In the genomic region with DNA sequence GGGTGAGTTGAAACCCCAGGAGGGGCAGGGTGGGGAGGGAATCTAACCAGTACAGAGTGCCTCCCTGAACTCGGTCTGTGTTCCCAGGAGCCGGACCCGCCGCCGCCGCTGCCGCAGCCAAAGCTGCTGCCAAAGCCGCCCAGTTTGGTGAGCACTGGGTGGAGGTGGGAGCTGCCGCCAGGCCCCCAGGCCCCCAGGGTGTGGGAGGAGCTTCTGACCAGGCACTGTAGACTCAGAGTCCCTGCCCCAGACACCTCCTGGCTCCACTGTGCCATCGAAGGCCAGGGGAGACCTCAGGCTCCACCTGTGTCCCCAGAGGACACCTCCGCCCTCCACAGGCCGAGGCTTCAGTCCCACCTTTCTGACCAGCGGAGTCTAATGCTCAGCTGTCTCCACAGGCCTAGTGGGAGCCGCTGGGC, we compare ENCODE assay signal across 25 cellular contexts. TPM values are rescaled to one million over a fixed set of nuclear protein-coding genes. Genes with fewer than 3 reads are reported as not detected.
DNase-seq lines count a peak whose midpoint lies in the region; ATAC-seq and TF ChIP-seq lines count a peak whose summit lies in the region.
"Had no signal": no experiment of that assay in that cellular context is flagged by ENCODE, and none has a peak within 500 bp of the region (broad histone marks: within the 10 kb centered on the region; RNA-seq: fewer than 3 reads in every experiment).

No MANE protein-coding gene starts in this region.

- H3K79me2 ChIP-seq in mammary epithelial cell (ENCODE audit: insufficient read depth, low read length): no peaks in the 10 kb centered on the region

- H3K9me3 ChIP-seq in breast epithelium (no peaks in the 10 kb centered on the region), mammary epithelial cell (replicated peaks; ENCODE audit: insufficient read depth, low read length) (no peaks in the 10 kb centered on the region), body of pancreas (no peaks in the 10 kb centered on the region), stomach (no peaks in the 10 kb centered on the region)
- H3K9me3 ChIP-seq: heart left ventricle, MG63, transverse colon had no signal

- intact Hi-C loops in breast epithelium (cut with DNase I; ENCODE audit: low total_unique reads) (loop anchor here (10.0 kb wide), 1 partner anchor 112 kb away; the partner anchor contains the start of gene EIF4H), mammary epithelial cell (cut with micrococcal nuclease) (no loop called here), body of pancreas (cut with DNase I) (no loop called here), stomach (cut with DNase I; ENCODE audit: low total_unique reads) (no loop called here)

- peaks cover 4 to 14% (median 6%) of the 10 kb centered on the region in 3 donors for H3K27me3 Mint-ChIP-seq in immature natural killer cell (ENCODE audit: low read depth in 3 of 3)
- peaks cover 15% of the 10 kb centered on the region for H3K27me3 Mint-ChIP-seq in activated naive CD4-positive, alpha-beta T cell treated with anti-CD3 and anti-CD28 coated beads, Interleukin-2, amount 10 ng/mL, durations not matched to agents 7 days and 5 days
- H3K27me3 Mint-ChIP-seq: activated CD8-positive, alpha-beta T cell treated with anti-CD3 and anti-CD28 coated beads for 36 hours; stimulated activated naive CD8-positive, alpha-beta T cell treated with anti-CD3 and anti-CD28 coated beads, Interleukin-15, amount 100 ng/mL, for 72 hours had no signal

- CTCF ChIA-PET in mammary epithelial cell (lab: Charles Lee; ENCODE audit: low non-redundant PET): no interaction called here
- CTCF ChIA-PET in activated naive CD4-positive, alpha-beta T cell treated with anti-CD3 and anti-CD28 coated beads, Interleukin-2, amount 10 ng/mL, durations not matched to agents 7 days and 5 days (lab: Charles Lee): interaction anchor here (9.2 kb wide), 1 partner anchor 140 kb away, joined by 65 read pairs; no protein-coding TSS in a partner anchor

- no TSS peak for BruUV-seq in mammary epithelial cell (replicated peaks; lab: Mats Ljungman, UMichigan)

- DNase-seq in breast epithelium (ENCODE audit: low spot score in 2 of 2) (no peak), mammary epithelial cell (no peak), body of pancreas (no peak), immature natural killer cell (no peak), stomach (no peak), GM03348 (ENCODE audit: low spot score) (no peak), midbrain (lab: John Stamatoyannopoulos, UW) (no peak)
- no peak for DNase-seq in activated naive CD4-positive, alpha-beta T cell treated with anti-CD3 and anti-CD28 coated beads, Interleukin-2, amount 10 ng/mL, durations not matched to agents 7 days and 5 days
- DNase-seq: activated CD8-positive, alpha-beta T cell treated with anti-CD3 and anti-CD28 coated beads for 36 hours; activated effector memory CD4-positive, alpha-beta T cell treated with anti-CD3 and anti-CD28 coated beads, Interleukin-2, amount 50 U/mL, for 16 hours; CD4-positive, CD25-positive, alpha-beta regulatory T cell; effector CD4-positive, alpha-beta T cell; GOT3; KG1; left colon; MG63; naive thymus-derived CD4-positive, alpha-beta T cell; NCI-H2081; NCI-H2227 treated with DMSO at 0.1 percent for 48 hours; small intestine; stimulated activated naive CD8-positive, alpha-beta T cell treated with anti-CD3 and anti-CD28 coated beads, Interleukin-15, amount 100 ng/mL, for 72 hours; T-helper 2 cell; transverse colon had no signal

- H3K4me1 ChIP-seq in breast epithelium (peaks cover 0 to 7% of the 10 kb centered on the region in 2 donors), mammary epithelial cell (ENCODE audit: insufficient read depth, low read length) (peaks cover 17% of the 10 kb centered on the region), body of pancreas (peaks cover 47% of the 10 kb centered on the region), stomach (peaks cover 34 to 52% (median 42%) of the 10 kb centered on the region in 4 donors)

- no peaks in the 10 kb centered on the region for H3K36me3 ChIP-seq in breast epithelium
- no peaks in the 10 kb centered on the region for H3K36me3 ChIP-seq in mammary epithelial cell (ENCODE audit: insufficient read depth, low read length)
- H3K36me3 ChIP-seq in body of pancreas (replicated peaks in 1 of 2; ENCODE audit: insufficient read depth in 1 of 2, low read depth in 2 of 2): no peaks in the 10 kb centered on the region
- peaks cover 14 to 72% (median 40%) of the 10 kb centered on the region in 4 donors for H3K36me3 ChIP-seq in stomach
- H3K36me3 ChIP-seq: MG63, transverse colon had no signal

- no peak overlapping the region for H3K9ac ChIP-seq in mammary epithelial cell (ENCODE audit: insufficient read depth, low read length)

- in situ Hi-C loops in mammary epithelial cell (cut with MboI; ENCODE audit: low sequenced_read_pairs in 2 of 2): loop anchor here in 1 of 2 donors (10.0 to 25.0 kb wide), 2 partner anchors 142 to 324 kb away; no protein-coding TSS in a partner anchor

- peaks cover 8 to 16% of the 10 kb centered on the region in 2 donors for H3K4me1 Mint-ChIP-seq in immature natural killer cell
- peaks cover 6% of the 10 kb centered on the region for H3K4me1 Mint-ChIP-seq in activated naive CD4-positive, alpha-beta T cell treated with anti-CD3 and anti-CD28 coated beads, Interleukin-2, amount 10 ng/mL, durations not matched to agents 7 days and 5 days

- H3K4me3 Mint-ChIP-seq in immature natural killer cell: no peak overlapping the region
- no peak overlapping the region for H3K4me3 Mint-ChIP-seq in activated naive CD4-positive, alpha-beta T cell treated with anti-CD3 and anti-CD28 coated beads, Interleukin-2, amount 10 ng/mL, durations not matched to agents 7 days and 5 days
- H3K4me3 Mint-ChIP-seq: activated CD8-positive, alpha-beta T cell treated with anti-CD3 and anti-CD28 coated beads for 36 hours; naive thymus-derived CD4-positive, alpha-beta T cell; stimulated activated naive CD8-positive, alpha-beta T cell treated with anti-CD3 and anti-CD28 coated beads, Interleukin-15, amount 100 ng/mL, for 72 hours had no signal

- TF ChIP-seq POLR2A in breast epithelium (IDR thresholded peaks at IDR 0.05): no peak
- TF ChIP-seq POLR2A in body of pancreas (IDR thresholded peaks at IDR 0.05): no peak
- TF ChIP-seq POLR2A in stomach (IDR thresholded peaks at IDR 0.05): no peak

- H2AFZ ChIP-seq in mammary epithelial cell (ENCODE audit: low read depth, low read length): no peak overlapping the region

- H3K36me3 Mint-ChIP-seq in immature natural killer cell: no peaks in the 10 kb centered on the region
- H3K36me3 Mint-ChIP-seq in activated naive CD4-positive, alpha-beta T cell treated with anti-CD3 and anti-CD28 coated beads, Interleukin-2, amount 10 ng/mL, durations not matched to agents 7 days and 5 days: no peaks in the 10 kb centered on the region
- H3K36me3 Mint-ChIP-seq: CD4-positive, CD25-positive, alpha-beta regulatory T cell; naive thymus-derived CD4-positive, alpha-beta T cell had no signal

- WGBS in mammary epithelial cell (ENCODE audit: low coverage, missing lambda C conversion rate): 89% methylated on average over 3 of the region's 14 CpGs
- 91 to 92% methylated on average over 2 to 13 of the region's 14 CpGs for WGBS in body of pancreas, 2 donors
- 88 to 93% (median 91%) methylated on average over 14 of the region's 14 CpGs for WGBS in stomach, 5 donors

- ATAC-seq in body of pancreas: no peak
- ATAC-seq: activated CD8-positive, alpha-beta T cell treated with anti-CD3 and anti-CD28 coated beads for 36 hours; heart left ventricle; left colon; naive thymus-derived CD4-positive, alpha-beta T cell; stimulated activated naive CD8-positive, alpha-beta T cell treated with anti-CD3 and anti-CD28 coated beads, Interleukin-15, amount 100 ng/mL, for 72 hours had no signal

- no peaks in the 10 kb centered on the region for H4K20me1 ChIP-seq in mammary epithelial cell (ENCODE audit: insufficient read depth, low read length)

- no peak overlapping the region for H3K4me2 ChIP-seq in mammary epithelial cell (ENCODE audit: insufficient read depth, low read depth, low read length)

- TF ChIP-seq EP300 in stomach (IDR thresholded peaks at IDR 0.05): no peak

- H3K27ac Mint-ChIP-seq in immature natural killer cell: peak overlapping the region in 4 of 6 donors; percentile 84 to 100 (median 100)
- H3K27ac Mint-ChIP-seq in activated naive CD4-positive, alpha-beta T cell treated with anti-CD3 and anti-CD28 coated beads, Interleukin-2, amount 10 ng/mL, durations not matched to agents 7 days and 5 days: no peak overlapping the region
- H3K27ac Mint-ChIP-seq: activated CD8-positive, alpha-beta T cell treated with anti-CD3 and anti-CD28 coated beads for 36 hours; naive thymus-derived CD4-positive, alpha-beta T cell; stimulated activated naive CD8-positive, alpha-beta T cell treated with anti-CD3 and anti-CD28 coated beads, Interleukin-15, amount 100 ng/mL, for 72 hours had no signal

- H3K4me3 ChIP-seq in breast epithelium (no peak overlapping the region), mammary epithelial cell (replicated peaks in 1 of 3; ENCODE audit: insufficient read depth in 1 of 3, low read depth in 2 of 3, low read length in 3 of 3) (no peak overlapping the region), body of pancreas (no peak overlapping the region), stomach (no peak overlapping the region)
- H3K4me3 ChIP-seq: heart left ventricle, MG63, transverse colon had no signal

- H3K9me3 Mint-ChIP-seq in immature natural killer cell: no peaks in the 10 kb centered on the region
- H3K9me3 Mint-ChIP-seq in activated naive CD4-positive, alpha-beta T cell treated with anti-CD3 and anti-CD28 coated beads, Interleukin-2, amount 10 ng/mL, durations not matched to agents 7 days and 5 days: no peaks in the 10 kb centered on the region
- H3K9me3 Mint-ChIP-seq: activated CD8-positive, alpha-beta T cell treated with anti-CD3 and anti-CD28 coated beads for 36 hours; CD4-positive, CD25-positive, alpha-beta regulatory T cell; stimulated activated naive CD8-positive, alpha-beta T cell treated with anti-CD3 and anti-CD28 coated beads, Interleukin-15, amount 100 ng/mL, for 72 hours had no signal

- H3K27me3 ChIP-seq in breast epithelium (no peaks in the 10 kb centered on the region), mammary epithelial cell (ENCODE audit: insufficient read depth, low read length) (no peaks in the 10 kb centered on the region), body of pancreas (no peaks in the 10 kb centered on the region), stomach (no peaks in the 10 kb centered on the region)
- H3K27me3 ChIP-seq: heart left ventricle, MG63, transverse colon had no signal

- H3K27ac ChIP-seq in breast epithelium (peak overlapping the region; percentile 93 to 95), mammary epithelial cell (ENCODE audit: insufficient read depth, low read depth, low read length) (no peak overlapping the region), body of pancreas (peak overlapping the region in 3 of 4 donors; percentile 89 to 97 (median 91)), stomach (peak overlapping the region in 3 of 5 donors; percentile 92 to 95 (median 93))

- TF ChIP-seq CTCF in breast epithelium (IDR thresholded peaks at IDR 0.05) (no peak), mammary epithelial cell (conservative IDR thresholded peaks at IDR 0.05 in 1 of 2, IDR thresholded peaks at IDR 0.05 in 1 of 2; ENCODE audit: extremely low read depth in 1 of 2, insufficient read depth in 1 of 2, low read depth in 1 of 2, low read length in 2 of 2) (no peak), body of pancreas (IDR thresholded peaks at IDR 0.05) (no peak), stomach (IDR thresholded peaks at IDR 0.05) (no peak)

- dilution Hi-C loops in mammary epithelial cell (cut with HindIII; ENCODE audit: low sequenced_read_pairs): loop anchor here (5.0 kb wide), 2 partner anchors 219 to 339 kb away; no protein-coding TSS in a partner anchor

RNA-seq across cellular contexts. Expression of gene LIMK1, which starts 20.4 kb away (rescaled TPM):
- total RNA-seq in breast epithelium: 10 to 100 TPM; 18.0 to 18.6 (median 18.1) TPM
- total RNA-seq in mammary epithelial cell: 10 to 100 TPM; 23.8 to 31.0 TPM
- polyA plus RNA-seq in mammary epithelial cell: 28.3 TPM
- polyA minus RNA-seq in mammary epithelial cell: 103 TPM
- total RNA-seq in body of pancreas: 10 to 100 TPM; 10.1 to 27.4 TPM
- polyA plus RNA-seq in immature natural killer cell: 10 to 100 TPM in 2 of 3 donors, 1 to 10 TPM in 1; 8.2 to 38.1 (median 18.8) TPM
- 10 to 100 TPM in 3 of 5 donors, 1 to 10 TPM in 2; 2.9 to 21.0 (median 10.1) TPM for total RNA-seq in stomach
- polyA plus RNA-seq in stomach: 10 to 100 TPM in 1 of 3 donors, 1 to 10 TPM in 2; 6.0 to 26.6 (median 7.2) TPM

RNA-seq across cellular contexts. Expression of gene ELN, which starts 35.3 kb away (rescaled TPM):
- total RNA-seq in breast epithelium (100 to 1,000 TPM in 1 of 3 donors, 10 to 100 TPM in 2; 25.9 to 134 (median 31.8) TPM), mammary epithelial cell (under 1 TPM in 1 of 2 donors, not detected in 1; 0.50 TPM), body of pancreas (100 to 1,000 TPM in 1 of 2 donors, 10 to 100 TPM in 1; 92.6 to 131 TPM), stomach (100 to 1,000 TPM in 3 of 5 donors, 10 to 100 TPM in 2; 30.3 to 274 (median 122) TPM)
- polyA plus RNA-seq in mammary epithelial cell (not detected), immature natural killer cell (not detected), stomach (10 to 100 TPM; 19.4 to 57.6 (median 28.8) TPM)
- not detected for polyA minus RNA-seq in mammary epithelial cell
- total RNA-seq: activated CD8-positive, alpha-beta T cell treated with anti-CD3 and anti-CD28 coated beads for 36 hours; HT1080 had no signal
- polyA plus RNA-seq: CD4-positive, CD25-positive, alpha-beta regulatory T cell; naive thymus-derived CD4-positive, alpha-beta T cell had no signal

Comparison
In these comparisons a context has a peak if more than half of its experiments do, and no peak if none do; other contexts are left out.
1. RNA of gene ELN, which starts 35.3 kb away (total RNA-seq): 92.6 to 131 TPM in body of pancreas, 30.3 to 274 TPM in stomach and 25.9 to 134 TPM in breast epithelium; 0.50 TPM in mammary epithelial cell; every median in the first group is over 10 times any median in the second.